ENCODE assay signal across 2 cellular contexts in genomic region chr6:31837612-31838553, GRCh38.
TF ChIP-seq lines count a peak whose summit lies in the region.

No MANE protein-coding gene starts in this region.

TF ChIP-seq in GM12891, 5 proteins besides CTCF, POLR2A, EP300 and RAD21:
- TF ChIP-seq POLR2AphosphoS5 (IDR thresholded peaks at IDR 0.05; ENCODE audit: low read depth, low read length) (no peak), TAF1 (IDR thresholded peaks at IDR 0.05; ENCODE audit: low read depth, low read length) (no peak), POU2F2 (IDR thresholded peaks at IDR 0.05; ENCODE audit: low read depth, low read length) (no peak)

TF ChIP-seq in endothelial cell of umbilical vein, 7 proteins besides CTCF, POLR2A, EP300 and RAD21:
- no peak for TF ChIP-seq MYC (IDR thresholded peaks at IDR 0.05; ENCODE audit: low read depth, low read length)
- TF ChIP-seq EZH2 (IDR thresholded peaks at IDR 0.05; ENCODE audit: borderline replicate concordance, low read depth, low read length, severe bottlenecking) = no peak
- TF ChIP-seq FOS (IDR thresholded peaks at IDR 0.05; ENCODE audit: borderline replicate concordance, insufficient read depth, low read length) = no peak
- no peak for TF ChIP-seq JUN (IDR thresholded peaks at IDR 0.05; ENCODE audit: borderline replicate concordance, insufficient read depth, insufficient read length, low read depth)
- TF ChIP-seq GATA2 (IDR thresholded peaks at IDR 0.05; ENCODE audit: insufficient read depth, insufficient read length, low read depth, low read length) = no peak
TF ChIP-seq in endothelial cell of umbilical vein: peak in this region for 0.
